Comparison of ENCODE assay signal across 21 cellular contexts in genomic region chr6:35562060-35562459, GRCh38. TPM values are rescaled to one million over a fixed set of nuclear protein-coding genes. Genes with fewer than 3 reads are reported as not detected.
DNase-seq lines count a peak whose midpoint lies in the region; ATAC-seq and TF ChIP-seq lines count a peak whose summit lies in the region.
"Had no signal": no experiment of that assay in that cellular context is flagged by ENCODE, and none has a peak within 500 bp of the region (broad histone marks: within the 10 kb centered on the region; RNA-seq: fewer than 3 reads in every experiment).

No MANE protein-coding gene starts in this region.

- 33 to 61% (median 60%) methylated on average over 11 of the region's 11 CpGs for WGBS in adrenal gland, 4 donors

- H3K4me3 ChIP-seq in adrenal gland: no peak overlapping the region
- H3K4me3 ChIP-seq: thoracic aorta had no signal

- no peaks in the 10 kb centered on the region for H3K9me3 ChIP-seq in adrenal gland (replicated peaks in 1 of 3)
- H3K9me3 ChIP-seq: thoracic aorta had no signal

- H3K36me3 ChIP-seq in adrenal gland (replicated peaks in 1 of 2): no peaks in the 10 kb centered on the region
- H3K36me3 ChIP-seq: thoracic aorta had no signal

- no peak for TF ChIP-seq POLR2A in adrenal gland (IDR thresholded peaks at IDR 0.05)

- no peaks in the 10 kb centered on the region for H3K27me3 ChIP-seq in adrenal gland

- intact Hi-C loops in adrenal gland (cut with DNase I): loop anchor here in 1 of 2 donors (10.0 kb wide), 1 partner anchor 47 kb away; the partner anchor contains the start of gene TULP1

- ATAC-seq in omental fat pad (ENCODE audit: low FRiP score) (no peak), HG02852 (IDR thresholded peaks at IDR 0.05; ENCODE audit: unreplicated experiment) (no peak)
- ATAC-seq: CD8-positive, alpha-beta T cell; HCT116; sciatic nerve had no signal

- DNase-seq in NCI-H1417 (lab: John Stamatoyannopoulos, UW): peak in 2 of 3 experiments; percentile 37 to 88
- DNase-seq in NCI-H1417 treated with DMSO at 0.1 percent for 48 hours (lab: John Stamatoyannopoulos, UW): no peak
- peak; percentile 13 for DNase-seq in HK-2 (ENCODE audit: unreplicated experiment)
- peak in 5 of 7 donors; percentile 25 to 68 (median 36) for DNase-seq in adrenal gland
- DNase-seq in omental fat pad (ENCODE audit: low spot score): peak; percentile 58
- no peak for DNase-seq in kidney glomerular epithelial cell (lab: John Stamatoyannopoulos, UW)
- DNase-seq in SIG-M5 (lab: John Stamatoyannopoulos, UW): no peak
- DNase-seq: activated CD4-positive, CD25-positive, alpha-beta regulatory T cell; activated gamma-delta T cell; aorta; CD8-positive, alpha-beta T cell; erythroblast; midbrain; NCI-H1436 treated with DMSO at 0.1 percent for 48 hours; stimulated activated CD4-positive, alpha-beta T cell treated with anti-CD3 and anti-CD28 coated beads, Interleukin-4, amount 100 ng/mL, for 1 hour; T-helper 1 cell had no signal

- TF ChIP-seq CTCF in adrenal gland (IDR thresholded peaks at IDR 0.05) (no peak), omental fat pad (IDR thresholded peaks at IDR 0.05) (no peak)

- H3K4me1 ChIP-seq in adrenal gland (replicated peaks in 1 of 2): no peaks in the 10 kb centered on the region

- H3K27ac ChIP-seq in adrenal gland: no peak overlapping the region
- H3K27ac ChIP-seq: RWPE1, thoracic aorta had no signal

RNA-seq across cellular contexts. Expression of gene TULP1, which starts 49.4 kb away (rescaled TPM):
- total RNA-seq in adrenal gland (not detected), omental fat pad (under 1 TPM in 1 of 4 donors, not detected in 3; 0.28 TPM)
- polyA plus RNA-seq in adrenal gland: under 1 TPM in 2 of 3 donors, not detected in 1; 0.07 to 0.80 TPM
- total RNA-seq: aorta; CD8-positive, alpha-beta T cell; sciatic nerve; thoracic aorta had no signal

Comparison
In these comparisons a context has a peak if more than half of its experiments do, and no peak if none do; other contexts are left out.
1. DNase-seq: peak in NCI-H1417 (2 of 3), HK-2 (single experiment), adrenal gland (5 of 7) and omental fat pad (single experiment); none in NCI-H1417 treated with DMSO at 0.1 percent for 48 hours (single experiment), kidney glomerular epithelial cell (single experiment) and SIG-M5 (single experiment).